11 cellular contexts compared by ENCODE assay signal in the genomic region with DNA sequence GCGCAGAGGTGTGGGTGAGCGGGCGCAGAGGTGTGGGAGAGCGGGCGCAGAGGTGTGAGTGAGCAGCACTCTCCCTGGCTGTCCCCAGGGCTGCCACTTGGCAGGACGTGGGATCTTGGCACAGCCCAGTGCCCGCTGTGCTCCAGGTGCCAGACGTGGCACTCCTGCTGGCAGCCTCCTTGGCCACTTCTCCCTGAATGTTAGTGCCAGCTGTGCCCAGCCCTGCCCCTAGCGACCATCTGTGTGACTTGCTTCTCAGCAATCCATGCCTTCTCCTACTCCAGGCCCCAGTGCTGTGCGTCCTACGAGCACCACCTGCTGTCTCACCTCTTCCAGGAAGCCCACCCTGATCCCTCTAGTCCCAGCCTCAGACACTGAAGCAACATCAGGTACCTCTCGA. TPM values are rescaled to one million over a fixed set of nuclear protein-coding genes. Genes with fewer than 3 reads are reported as not detected.
A peak's percentile ranks its signal among the peaks of the same experiment; 100 is the strongest.
DNase-seq lines count a peak whose midpoint lies in the region; FAIRE-seq and TF ChIP-seq lines count a peak whose summit lies in the region.
"Had no signal": no experiment of that assay in that cellular context is flagged by ENCODE, and none has a peak within 500 bp of the region (broad histone marks: within the 10 kb centered on the region; RNA-seq: fewer than 3 reads in every experiment).

No MANE protein-coding gene starts in this region.

- TF ChIP-seq RAD21 in H1 (IDR thresholded peaks at IDR 0.05 in 1 of 2, conservative IDR thresholded peaks at IDR 0.05 in 1 of 2; ENCODE audit: low read depth in 2 of 2, low read length in 2 of 2) = no peak; a peak in 1 of 4 replicates

- WGBS in H1 (ENCODE audit: extremely low coverage in 1 of 2, insufficient coverage in 1 of 2, insufficient read length in 1 of 2, insufficient replicate concordance in 2 of 2, low coverage in 1 of 2, low lambda C conversion rate in 2 of 2, missing lambda C conversion rate in 1 of 2), 2 experiments = 87% methylated on average over 7 of the region's 12 CpGs; no CpG with 5 or more reads in 1 of the 2 experiments

- no peak overlapping the region for H3K18ac ChIP-seq in H1 (ENCODE audit: extremely low read depth, low read length)

- no peak overlapping the region for H3K27ac ChIP-seq in H1 (ENCODE audit: low read depth, low read length)

- peak overlapping the region; percentile 55 for H4K91ac ChIP-seq in H1 (replicated peaks; ENCODE audit: insufficient read length, low read length)

- no peak overlapping the region for H2BK20ac ChIP-seq in H1 (ENCODE audit: low read length)

- peak in 1 of 3 experiments; percentile 12; a peak in 1 of 4 replicates for TF ChIP-seq CTCF in H1 (IDR thresholded peaks at IDR 0.05; ENCODE audit: control extremely low read depth in 1 of 3, insufficient read depth in 1 of 3, low read depth in 1 of 3, low read length in 3 of 3)

- H3K4me3 ChIP-seq in H1 (ENCODE audit: extremely low read depth in 1 of 4, insufficient read depth in 2 of 4, low read depth in 3 of 4, low read length in 4 of 4) = no peak overlapping the region

- no peaks in the 10 kb centered on the region; a peak in 3 of 7 replicates for H3K4me1 ChIP-seq in H1 (replicated peaks in 1 of 4; ENCODE audit: control insufficient read depth in 3 of 4, insufficient read depth in 4 of 4, low read length in 3 of 4)

- no peak overlapping the region for H2BK12ac ChIP-seq in H1 (ENCODE audit: low read depth, low read length)

- TF ChIP-seq EP300 in H1 (IDR thresholded peaks at IDR 0.05; ENCODE audit: borderline replicate concordance in 1 of 2, low read depth in 2 of 2, low read length in 2 of 2) = no peak

- peaks cover 3 to 6% of the 10 kb centered on the region in 2 experiments for H4K20me1 ChIP-seq in H1 (replicated peaks in 1 of 2; ENCODE audit: control insufficient read depth in 1 of 2, insufficient read depth in 2 of 2, low read length in 2 of 2)

- no peak overlapping the region for H3K4me2 ChIP-seq in H1 (ENCODE audit: insufficient read depth in 1 of 2, low read depth in 2 of 2, low read length in 2 of 2)

- H4K8ac ChIP-seq in H1 (ENCODE audit: extremely low read depth, insufficient read depth, low read length) = no peak overlapping the region

- H3K79me2 ChIP-seq in H1 (ENCODE audit: control insufficient read depth in 1 of 2, insufficient read depth in 2 of 2, low read length in 2 of 2) = no peaks in the 10 kb centered on the region

- H2BK5ac ChIP-seq in H1 (ENCODE audit: low read depth, low read length) = no peak overlapping the region

- no peak overlapping the region for H3K56ac ChIP-seq in H1 (replicated peaks; ENCODE audit: insufficient read length, low read depth, low read length)

- DNase-seq in DMS53 (lab: John Stamatoyannopoulos, UW) = peak; percentile 70
- no peak for DNase-seq in DMS53 treated with DMSO at 0.1 percent for 48 hours (lab: John Stamatoyannopoulos, UW; ENCODE audit: unreplicated experiment)
- peak; percentile 87 to 93 for DNase-seq in NCI-H524 (lab: John Stamatoyannopoulos, UW)
- DNase-seq in H1 (ENCODE audit: low read depth in 1 of 2, low spot score in 2 of 2) = no peak
- peak; percentile 12 for DNase-seq in superior temporal gyrus (ENCODE audit: extremely low spot score)
- DNase-seq in GDM1 (lab: John Stamatoyannopoulos, UW) = no peak
- no peak for DNase-seq in HuH-7 (ENCODE audit: low spot score)
- DNase-seq in activated CD8-positive, alpha-beta memory T cell treated with anti-CD3 and anti-CD28 coated beads, Interleukin-2, amount 50 U/mL, for 4 hours = no peak
- DNase-seq: activated effector memory CD4-positive, alpha-beta T cell treated with Interleukin-2 at 50 U/mL for 16 hours had no signal

- no peak overlapping the region for H2BK15ac ChIP-seq in H1 (ENCODE audit: low read length)

- FAIRE-seq in H1 (lab: Jason Lieb, UNC) = no peak
- FAIRE-seq: A204.1 had no signal

- H3K36me3 ChIP-seq in H1 (ENCODE audit: control insufficient read depth in 2 of 4, insufficient read depth in 4 of 4, low read length in 3 of 4) = peaks cover 0 to 8% (median 8%) of the 10 kb centered on the region in 4 experiments; a peak in 4 of 8 replicates

- no peaks in the 10 kb centered on the region for H3K27me3 ChIP-seq in H1 (replicated peaks in 1 of 4; ENCODE audit: control insufficient read depth in 3 of 4, extremely low read depth in 1 of 4, insufficient read depth in 3 of 4, low read length in 3 of 4)

- no peaks in the 10 kb centered on the region for H3K79me1 ChIP-seq in H1 (ENCODE audit: low read depth, low read length)

- CTCF ChIA-PET in H1 (lab: Charles Lee; ENCODE audit: partially characterized antibody) = interaction anchor here (0.7 to 4.0 kb wide), 26 partner anchors 8 to 290 kb away, joined by 3 to 21 read pairs (median 5); a partner anchor contains a TSS

- POLR2A ChIA-PET in H1 (lab: Charles Lee; ENCODE audit: partially characterized antibody) = interaction anchor here (1.7 to 1.9 kb wide), 2 partner anchors 16 to 24 kb away, joined by 4 to 5 read pairs; no protein-coding TSS in a partner anchor

- no peak overlapping the region for H2BK120ac ChIP-seq in H1 (replicated peaks; ENCODE audit: low read depth, low read length)

- no peak overlapping the region for H2AK5ac ChIP-seq in H1 (ENCODE audit: low read depth, low read length)

- TF ChIP-seq POLR2A in H1 (IDR thresholded peaks at IDR 0.05; ENCODE audit: control extremely low read depth in 1 of 2, low read depth in 2 of 2, low read length in 2 of 2) = no peak

- H3K14ac ChIP-seq in H1 (ENCODE audit: insufficient read length) = no peak overlapping the region

- no peak overlapping the region for H2AFZ ChIP-seq in H1 (ENCODE audit: low read length)

- no peak overlapping the region for H4K5ac ChIP-seq in H1 (ENCODE audit: insufficient read length, low read depth, low read length)

- no peaks in the 10 kb centered on the region for H3K9me3 ChIP-seq in H1 (ENCODE audit: insufficient read depth in 2 of 2, low read depth in 1 of 2, low read length in 1 of 2)

- H3K4ac ChIP-seq in H1 (replicated peaks; ENCODE audit: insufficient read length, low read depth, low read length) = no peak overlapping the region

- H3K9ac ChIP-seq in H1 (replicated peaks in 1 of 4; ENCODE audit: extremely low read depth in 1 of 4, low read depth in 3 of 4, low read length in 3 of 4) = no peak overlapping the region

- no peak overlapping the region for H3K23ac ChIP-seq in H1 (ENCODE audit: insufficient read length)

- 0 out of 2 replicates have a peak, but pooled peaks cover 2% of the 10 kb centered on the region for H3K23me2 ChIP-seq in H1 (ENCODE audit: low read depth, low read length)

TF ChIP-seq in H1, 55 proteins besides CTCF, POLR2A, EP300 and RAD21 (continues in another document):
- no peak for TF ChIP-seq HDAC2 (IDR thresholded peaks at IDR 0.05; ENCODE audit: borderline replicate concordance in 1 of 2, low read depth in 2 of 2, low read length in 2 of 2)
- TF ChIP-seq ASH2L (IDR thresholded peaks at IDR 0.05; ENCODE audit: low read length) = no peak
- TF ChIP-seq EGR1 (IDR thresholded peaks at IDR 0.05; ENCODE audit: borderline replicate concordance, low read depth, low read length) = no peak
- no peak for TF ChIP-seq HDAC6 (IDR thresholded peaks at IDR 0.05; ENCODE audit: low read depth, low read length)
- no peak for TF ChIP-seq BCL11A (IDR thresholded peaks at IDR 0.05; ENCODE audit: low read depth in 2 of 2, low read length in 2 of 2)
- no peak for TF ChIP-seq RFX5 (IDR thresholded peaks at IDR 0.05; ENCODE audit: borderline replicate concordance, low read depth, low read length)
- TF ChIP-seq POLR2AphosphoS5 (IDR thresholded peaks at IDR 0.05; ENCODE audit: low read depth, low read length) = no peak

RNA-seq across cellular contexts. Expression of a gene that starts 30.5 kb away (rescaled TPM):
- total RNA-seq in H1 (2021; fragmentation: NEBNext Ultra II Directional; extraction: Animal tissue kit (Norgen Biotek cat#: 25700)) = not detected in 2 replicates
- 0.08 TPM in 1 of 2 replicates, not detected in the other for polyA plus RNA-seq in H1 (2011; rRNA removed)
- not detected for polyA plus RNA-seq in H1 (2011; cell fraction: cytosol; rRNA removed)
- 0.09 TPM for polyA plus RNA-seq in H1 (2011; cell fraction: nucleus; rRNA removed)
- not detected in 4 replicates for polyA plus RNA-seq in H1 (2012, experiment 1 of 2)
- not detected for polyA plus RNA-seq in H1 (2012, experiment 2 of 2)
- polyA plus RNA-seq in H1 (2013, experiment 1 of 2) = not detected
- polyA plus RNA-seq in H1 (2013, experiment 2 of 2) = not detected
- not detected in 2 replicates for polyA minus RNA-seq in H1 (2011; rRNA and poly(A)+ RNA removed)
- not detected for polyA minus RNA-seq in H1 (2011; cell fraction: cytosol; rRNA and poly(A)+ RNA removed)
- polyA minus RNA-seq in H1 (2011; cell fraction: nucleus; rRNA and poly(A)+ RNA removed) = 0.90 TPM
- total RNA-seq: temporal lobe had no signal

RNA-seq across cellular contexts. Expression of a gene that starts 41.8 kb away (rescaled TPM):
- total RNA-seq in H1 (2021; fragmentation: NEBNext Ultra II Directional; extraction: Animal tissue kit (Norgen Biotek cat#: 25700)) = not detected in 2 replicates
- 0.06 and 0.11 TPM in 2 replicates for polyA plus RNA-seq in H1 (2011; rRNA removed)
- not detected for polyA plus RNA-seq in H1 (2011; cell fraction: cytosol; rRNA removed)
- polyA plus RNA-seq in H1 (2011; cell fraction: nucleus; rRNA removed) = 0.13 TPM
- 0.16 TPM in 1 of 4 replicates, not detected in the others for polyA plus RNA-seq in H1 (2012, experiment 1 of 2)
- not detected for polyA plus RNA-seq in H1 (2012, experiment 2 of 2)
- polyA plus RNA-seq in H1 (2013, experiment 1 of 2) = not detected
- polyA plus RNA-seq in H1 (2013, experiment 2 of 2) = not detected
- 0.38 and 0.51 TPM in 2 replicates for polyA minus RNA-seq in H1 (2011; rRNA and poly(A)+ RNA removed)
- not detected for polyA minus RNA-seq in H1 (2011; cell fraction: cytosol; rRNA and poly(A)+ RNA removed)
- polyA minus RNA-seq in H1 (2011; cell fraction: nucleus; rRNA and poly(A)+ RNA removed) = not detected
- total RNA-seq: temporal lobe had no signal

RNA-seq across cellular contexts. Expression of a gene that starts 49.1 kb away (rescaled TPM):
- total RNA-seq in H1 (2021; fragmentation: NEBNext Ultra II Directional; extraction: Animal tissue kit (Norgen Biotek cat#: 25700)) = not detected in 2 replicates
- 0.16 TPM in 1 of 2 replicates, not detected in the other for polyA plus RNA-seq in H1 (2011; rRNA removed)
- not detected for polyA plus RNA-seq in H1 (2011; cell fraction: cytosol; rRNA removed)
- 0.20 TPM for polyA plus RNA-seq in H1 (2011; cell fraction: nucleus; rRNA removed)
- not detected in 4 replicates for polyA plus RNA-seq in H1 (2012, experiment 1 of 2)
- polyA plus RNA-seq in H1 (2012, experiment 2 of 2) = not detected
- polyA plus RNA-seq in H1 (2013, experiment 1 of 2) = not detected
- not detected for polyA plus RNA-seq in H1 (2013, experiment 2 of 2)
- polyA minus RNA-seq in H1 (2011; rRNA and poly(A)+ RNA removed) = 0.19 TPM in 1 of 2 replicates, not detected in the other
- polyA minus RNA-seq in H1 (2011; cell fraction: cytosol; rRNA and poly(A)+ RNA removed) = not detected
- polyA minus RNA-seq in H1 (2011; cell fraction: nucleus; rRNA and poly(A)+ RNA removed) = 1.9 TPM
- total RNA-seq: temporal lobe had no signal

RNA-seq across cellular contexts. Expression of a gene that starts 54.2 kb away (rescaled TPM):
- total RNA-seq in H1 (2021; fragmentation: NEBNext Ultra II Directional; extraction: Animal tissue kit (Norgen Biotek cat#: 25700)) = 5.4 and 5.9 TPM in 2 replicates
- 3.1 and 4.7 TPM in 2 replicates for polyA plus RNA-seq in H1 (2011; rRNA removed)
- polyA plus RNA-seq in H1 (2011; cell fraction: cytosol; rRNA removed) = 2.7 TPM
- 3.4 TPM for polyA plus RNA-seq in H1 (2011; cell fraction: nucleus; rRNA removed)
- 2.7 to 3.3 TPM (median 3.0 TPM) in 4 replicates for polyA plus RNA-seq in H1 (2012, experiment 1 of 2)
- polyA plus RNA-seq in H1 (2012, experiment 2 of 2) = 2.7 TPM
- 4.4 TPM for polyA plus RNA-seq in H1 (2013, experiment 1 of 2)
- 4.9 TPM for polyA plus RNA-seq in H1 (2013, experiment 2 of 2)
- polyA minus RNA-seq in H1 (2011; rRNA and poly(A)+ RNA removed) = 2.8 and 3.0 TPM in 2 replicates
- polyA minus RNA-seq in H1 (2011; cell fraction: cytosol; rRNA and poly(A)+ RNA removed) = 3.1 TPM
- 3.7 TPM for polyA minus RNA-seq in H1 (2011; cell fraction: nucleus; rRNA and poly(A)+ RNA removed)

Comparison
In these comparisons a context has a peak if more than half of its experiments do, and no peak if none do; other contexts are left out.
1. DNase-seq: peak in DMS53 (single experiment), NCI-H524 (2 of 2) and superior temporal gyrus (single experiment); none in DMS53 treated with DMSO at 0.1 percent for 48 hours (single experiment), H1 (0 of 2), GDM1 (single experiment), HuH-7 (single experiment) and activated CD8-positive, alpha-beta memory T cell treated with anti-CD3 and anti-CD28 coated beads, Interleukin-2, amount 50 U/mL, for 4 hours (single experiment).